In the genomic region with DNA sequence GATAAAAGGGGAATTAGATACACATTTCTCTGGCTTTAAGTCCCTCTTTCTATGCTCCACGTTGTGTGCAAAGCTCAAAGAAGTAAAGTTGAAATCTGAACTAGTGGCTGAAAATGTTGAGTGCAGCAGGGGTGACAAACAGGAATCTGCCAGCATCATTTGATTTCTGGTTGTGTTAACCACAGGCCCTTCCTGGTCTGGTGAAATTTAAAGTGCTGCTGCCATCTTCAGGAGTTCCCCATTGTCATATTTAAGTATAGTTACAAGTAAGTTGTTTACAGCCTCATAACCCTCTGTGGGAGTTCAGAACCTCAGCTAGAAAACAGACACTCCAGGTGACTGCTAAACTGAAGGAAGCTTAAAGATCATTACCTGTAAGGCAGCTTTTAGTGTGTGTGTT, we compare ENCODE assay signal across 1 cellular context.
TF ChIP-seq lines count a peak whose summit lies in the region.

No MANE protein-coding gene starts in this region.

TF ChIP-seq in WTC11, 78 proteins besides CTCF, POLR2A, EP300 and RAD21 (continued from another document):
- no peak for TF ChIP-seq ZNF281 (CRISPR knock-in tag; IDR thresholded peaks at IDR 0.05)
TF ChIP-seq in WTC11: peak in this region for 0.
